8 cellular contexts compared by ENCODE assay signal in the genomic region with DNA sequence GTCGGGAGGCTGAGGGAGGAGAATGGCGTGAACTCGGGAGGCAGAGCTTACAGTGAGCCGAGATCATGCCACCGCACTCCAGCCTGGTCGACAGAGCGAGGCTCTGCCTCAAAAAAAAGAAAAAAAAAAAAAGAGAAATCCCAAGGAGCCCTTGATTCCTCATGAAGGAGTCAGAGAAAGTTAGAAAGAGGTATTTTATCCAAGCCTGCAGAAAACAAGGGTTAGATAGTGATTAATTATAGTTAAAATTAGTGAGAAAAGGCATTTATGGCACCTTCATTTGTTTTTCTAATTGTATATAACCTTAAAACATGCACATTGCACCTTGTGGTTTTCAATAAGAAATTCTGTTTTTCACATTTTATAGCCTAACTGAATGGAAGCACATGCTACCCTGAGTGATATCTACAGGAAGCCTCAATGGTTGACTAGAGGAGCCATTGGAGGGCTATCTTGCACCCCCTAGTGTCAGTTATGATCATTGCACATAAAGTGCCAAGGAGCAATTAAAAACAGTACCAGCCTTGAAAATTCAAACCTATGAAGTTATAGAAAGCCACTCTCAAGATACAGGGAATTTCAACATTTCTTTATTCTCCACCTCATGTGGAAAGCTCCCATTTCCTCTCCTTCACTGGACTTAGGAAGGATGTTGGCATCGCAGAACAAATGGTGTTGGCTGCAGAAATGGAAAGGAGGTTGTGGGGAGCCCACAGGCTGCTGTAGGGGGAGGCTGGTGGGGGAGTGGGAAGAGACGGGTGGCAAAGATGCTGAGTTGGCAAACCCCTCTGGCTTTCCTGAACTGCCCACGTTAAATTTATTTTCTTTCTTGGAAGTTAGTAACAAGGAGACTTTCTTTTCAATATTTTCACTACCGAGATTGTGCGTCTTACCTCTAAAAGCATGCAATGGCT.
DNase-seq lines count a peak whose midpoint lies in the region; ATAC-seq and TF ChIP-seq lines count a peak whose summit lies in the region.

No MANE protein-coding gene starts in this region.

- H3K27ac ChIP-seq in HL-60 (replicated peaks) = no peak overlapping the region
- H3K27ac ChIP-seq in SU-DHL-6 (ENCODE audit: low read depth, low read length) = no peak overlapping the region

- no peaks in the 10 kb centered on the region for H3K36me3 ChIP-seq in SU-DHL-6 (ENCODE audit: low read length)

- TF ChIP-seq CTCF in HL-60 (IDR thresholded peaks at IDR 0.05; ENCODE audit: insufficient read depth, low read length) (peak; percentile 61), SU-DHL-6 (IDR thresholded peaks at IDR 0.05; ENCODE audit: insufficient read depth, low read length, poor library complexity, severe bottlenecking) (peak; percentile 79)

- no peak overlapping the region for H2AFZ ChIP-seq in SU-DHL-6 (ENCODE audit: low read depth, low read length, severe bottlenecking)

- H3K9me3 ChIP-seq in SU-DHL-6 (ENCODE audit: insufficient read depth, low read length) = no peaks in the 10 kb centered on the region

- H3K27me3 ChIP-seq in HL-60 (ENCODE audit: insufficient read depth, poor library complexity, severe bottlenecking) = peaks cover 5% of the 10 kb centered on the region
- no peaks in the 10 kb centered on the region for H3K27me3 ChIP-seq in SU-DHL-6 (ENCODE audit: low read length)

- ATAC-seq in stimulated activated naive CD8-positive, alpha-beta T cell treated with anti-CD3 and anti-CD28 coated beads, Interleukin-15, Interleukin-2, amounts not matched to agents 100 U/mL and 50 U/mL, for 24 hours = peak; percentile 73

- H3K4me3 ChIP-seq in HL-60 (replicated peaks; ENCODE audit: insufficient read depth, low read length) = no peak overlapping the region
- H3K4me3 ChIP-seq in SU-DHL-6 (ENCODE audit: insufficient read depth, low read length, poor library complexity, severe bottlenecking) = no peak overlapping the region

- no peaks in the 10 kb centered on the region for H3F3A ChIP-seq in SU-DHL-6 (ENCODE audit: insufficient read depth)

- H3K4me2 ChIP-seq in SU-DHL-6 (ENCODE audit: low read depth, low read length, poor library complexity, severe bottlenecking) = no peak overlapping the region

- DNase-seq in DMS53 (lab: John Stamatoyannopoulos, UW) = peak; percentile 68
- peak in 1 of 2 experiments; percentile 51 for DNase-seq in HL-60 (ENCODE audit: low read depth in 1 of 2, low spot score in 1 of 2)
- peak; percentile 46 for DNase-seq in central memory CD4-positive, alpha-beta T cell
- DNase-seq in left kidney (ENCODE audit: low read depth, low spot score) = peak; percentile 48
- peak; percentile 47 for DNase-seq in stimulated activated naive CD8-positive, alpha-beta T cell treated with anti-CD3 and anti-CD28 coated beads, Interleukin-15, Interleukin-2, amounts not matched to agents 100 U/mL and 50 U/mL, for 24 hours
- DNase-seq in NK-92 treated with Interleukin-12 subunit alpha and Interleukin-12 subunit beta, amount 100 ng/mL, for 24 hours (lab: John Stamatoyannopoulos, UW) = no peak
- no peak for DNase-seq in cortex of kidney (lab: John Stamatoyannopoulos, UW)

- no peaks in the 10 kb centered on the region for H4K20me1 ChIP-seq in SU-DHL-6 (ENCODE audit: low read depth, low read length)

- no peak overlapping the region for H3K9ac ChIP-seq in SU-DHL-6 (ENCODE audit: low read length)

- H3K9me2 ChIP-seq in SU-DHL-6 (replicated peaks; ENCODE audit: insufficient read depth, low read length) = no peaks in the 10 kb centered on the region

- no peaks in the 10 kb centered on the region for H3K79me2 ChIP-seq in SU-DHL-6 (ENCODE audit: insufficient read depth, low read length)

Comparison
In these comparisons a context has a peak if more than half of its experiments do, and no peak if none do; other contexts are left out.
1. DNase-seq: peak in DMS53 (single experiment), central memory CD4-positive, alpha-beta T cell (single experiment), left kidney (single experiment) and stimulated activated naive CD8-positive, alpha-beta T cell treated with anti-CD3 and anti-CD28 coated beads, Interleukin-15, Interleukin-2, amounts not matched to agents 100 U/mL and 50 U/mL, for 24 hours (single experiment); none in NK-92 treated with Interleukin-12 subunit alpha and Interleukin-12 subunit beta, amount 100 ng/mL, for 24 hours (single experiment) and cortex of kidney (single experiment).